In the genomic region with DNA sequence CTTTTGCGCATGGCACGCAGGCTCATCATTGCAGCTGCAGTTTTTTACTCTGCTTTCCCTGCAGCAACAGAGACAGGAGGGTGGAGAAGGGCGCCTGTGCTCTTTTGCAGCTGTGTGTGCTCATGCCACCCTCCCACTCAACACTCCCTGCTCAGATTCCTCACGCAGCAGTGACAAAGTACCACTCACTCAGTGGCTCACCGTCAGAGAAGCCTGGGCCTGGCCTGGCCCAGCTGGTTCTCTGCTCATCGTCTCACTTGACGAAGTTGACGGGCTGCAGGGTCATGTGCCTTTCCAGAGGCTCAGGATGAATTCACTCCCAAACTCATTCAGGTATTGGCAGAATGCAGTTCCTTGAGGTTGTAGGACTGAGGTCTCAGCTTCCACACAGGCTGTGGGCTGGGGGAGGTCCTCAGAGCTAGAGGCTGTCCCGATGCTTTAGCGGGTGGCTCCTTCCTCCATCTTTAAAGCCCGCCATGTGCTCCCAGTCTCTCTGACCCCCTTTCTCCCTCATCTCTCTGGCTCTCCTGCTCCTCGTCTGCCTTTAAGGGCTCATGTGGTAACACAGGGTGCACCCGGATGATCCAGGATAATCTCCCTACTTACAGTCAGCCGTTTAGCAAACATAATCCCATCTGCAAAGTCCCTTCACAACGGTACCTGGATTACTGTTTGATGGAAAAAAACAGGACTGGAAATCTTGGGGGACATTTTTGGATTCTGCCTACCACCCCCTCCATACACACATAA, we compare ENCODE assay signal across 1 cellular context.
TF ChIP-seq lines count a peak whose summit lies in the region.

No MANE protein-coding gene starts in this region.

TF ChIP-seq in GM23338, 12 proteins besides CTCF, POLR2A, EP300 and RAD21 (continued from another document):
- TF ChIP-seq ZNF462 (CRISPR knock-in tag; IDR thresholded peaks at IDR 0.05) = no peak
